Comparison of ENCODE assay signal across 22 cellular contexts in genomic region chr19:22832031-22832762, GRCh38. TPM values are rescaled to one million over a fixed set of nuclear protein-coding genes. Genes with fewer than 3 reads are reported as not detected.
DNase-seq lines count a peak whose midpoint lies in the region; ATAC-seq and TF ChIP-seq lines count a peak whose summit lies in the region.
"Had no signal": no experiment of that assay in that cellular context is flagged by ENCODE, and none has a peak within 500 bp of the region (broad histone marks: within the 10 kb centered on the region; RNA-seq: fewer than 3 reads in every experiment).

TSS of gene ZNF723 (plus strand) at chr19:22832291. CDS start at chr19:22832380, 89 bp downstream.

- TF ChIP-seq CTCF in GM23338 (conservative IDR thresholded peaks at IDR 0.05; ENCODE audit: low read depth in 2 of 2) (no peak), testis (IDR thresholded peaks at IDR 0.05) (no peak)

- 4 to 14% methylated on average over 18 to 31 of the region's 31 CpGs for WGBS in testis, 2 donors

- POLR2A ChIA-PET in activated CD4-positive, alpha-beta memory T cell treated with anti-CD3 and anti-CD28 coated beads for 36 hours (lab: Charles Lee), result no interaction called here
- POLR2A ChIA-PET in activated CD4-positive, alpha-beta memory T cell treated with anti-CD3 and anti-CD28 coated beads, Interleukin-2, amount 10 ng/mL, durations not matched to agents 7 days and 5 days (lab: Charles Lee), result no interaction called here

- H2AFZ ChIP-seq in GM23338, result no peak within 1 kb of the TSS

- H3K79me2 ChIP-seq in GM23338 (replicated peaks; ENCODE audit: insufficient read depth), result no peaks in the 10 kb centered on the region

- H3K4me3 Mint-ChIP-seq in activated CD4-positive, alpha-beta memory T cell treated with anti-CD3 and anti-CD28 coated beads for 36 hours, result no peak within 1 kb of the TSS
- no peak within 1 kb of the TSS for H3K4me3 Mint-ChIP-seq in activated CD4-positive, alpha-beta memory T cell treated with anti-CD3 and anti-CD28 coated beads, Interleukin-2, amount 10 ng/mL, durations not matched to agents 7 days and 5 days
- H3K4me3 Mint-ChIP-seq in GM23338, result no peak within 1 kb of the TSS
- H3K4me3 Mint-ChIP-seq in activated T-helper 17 cell treated with anti-CD3 and anti-CD28 coated beads, Interleukin-2, amount 50 U/mL, for 72 hours, result peak within 1 kb of the TSS; percentile 32
- H3K4me3 Mint-ChIP-seq: H9 had no signal

- no peaks in the 10 kb centered on the region for H3F3A ChIP-seq in GM23338 (replicated peaks; ENCODE audit: low read depth)

- no peak within 1 kb of the TSS for H3K4me3 ChIP-seq in GM23338
- H3K4me3 ChIP-seq in testis, result peak within 1 kb of the TSS; percentile 37 to 60
- H3K4me3 ChIP-seq: MG63 had no signal

- no peaks in the 10 kb centered on the region for H3K9me2 ChIP-seq in GM23338 (ENCODE audit: insufficient read depth)
- H3K9me2 ChIP-seq: SK-N-SH had no signal

- no peaks in the 10 kb centered on the region for H3K9me3 ChIP-seq in testis
- H3K9me3 ChIP-seq: MG63, SK-N-SH had no signal

- H3K4me2 ChIP-seq in GM23338, result no peak within 1 kb of the TSS
- H3K4me2 ChIP-seq: SK-N-SH had no signal

- intact Hi-C loops in activated CD4-positive, alpha-beta memory T cell treated with anti-CD3 and anti-CD28 coated beads for 36 hours (cut with micrococcal nuclease), result no loop called here
- intact Hi-C loops in testis (cut with DNase I; ENCODE audit: low total_unique reads), result no loop called here

- no peaks in the 10 kb centered on the region for H3K27me3 Mint-ChIP-seq in activated CD4-positive, alpha-beta memory T cell treated with anti-CD3 and anti-CD28 coated beads for 36 hours
- no peaks in the 10 kb centered on the region for H3K27me3 Mint-ChIP-seq in activated CD4-positive, alpha-beta memory T cell treated with anti-CD3 and anti-CD28 coated beads, Interleukin-2, amount 10 ng/mL, durations not matched to agents 7 days and 5 days
- no peaks in the 10 kb centered on the region for H3K27me3 Mint-ChIP-seq in GM23338 (ENCODE audit: insufficient read depth, low read depth, poor library complexity)
- no peaks in the 10 kb centered on the region for H3K27me3 Mint-ChIP-seq in activated T-helper 17 cell treated with anti-CD3 and anti-CD28 coated beads, Interleukin-2, amount 50 U/mL, for 72 hours

- TF ChIP-seq POLR2A in testis (IDR thresholded peaks at IDR 0.05), result no peak

- no peaks in the 10 kb centered on the region for H3K4me1 Mint-ChIP-seq in activated CD4-positive, alpha-beta memory T cell treated with anti-CD3 and anti-CD28 coated beads for 36 hours (ENCODE audit: low read depth)
- no peaks in the 10 kb centered on the region for H3K4me1 Mint-ChIP-seq in activated CD4-positive, alpha-beta memory T cell treated with anti-CD3 and anti-CD28 coated beads, Interleukin-2, amount 10 ng/mL, durations not matched to agents 7 days and 5 days
- no peaks in the 10 kb centered on the region for H3K4me1 Mint-ChIP-seq in GM23338
- no peaks in the 10 kb centered on the region for H3K4me1 Mint-ChIP-seq in activated T-helper 17 cell treated with anti-CD3 and anti-CD28 coated beads, Interleukin-2, amount 50 U/mL, for 72 hours
- H3K4me1 Mint-ChIP-seq: H9 had no signal

- peaks cover 6% of the 10 kb centered on the region; the same call in 1 of the 2 replicates for H3K36me3 ChIP-seq in GM23338 (ENCODE audit: insufficient read depth)
- no peaks in the 10 kb centered on the region for H3K36me3 ChIP-seq in testis (ENCODE audit: low read depth, missing control alignments)
- H3K36me3 ChIP-seq: MG63 had no signal

- H3K27ac ChIP-seq in GM23338 (ENCODE audit: low read depth) (no peak within 1 kb of the TSS), testis (no peak within 1 kb of the TSS)
- H3K27ac ChIP-seq: C4-2B had no signal

- H3K27ac Mint-ChIP-seq in activated CD4-positive, alpha-beta memory T cell treated with anti-CD3 and anti-CD28 coated beads for 36 hours, result no peak within 1 kb of the TSS
- H3K27ac Mint-ChIP-seq in activated CD4-positive, alpha-beta memory T cell treated with anti-CD3 and anti-CD28 coated beads, Interleukin-2, amount 10 ng/mL, durations not matched to agents 7 days and 5 days, result no peak within 1 kb of the TSS
- no peak within 1 kb of the TSS for H3K27ac Mint-ChIP-seq in GM23338
- no peak within 1 kb of the TSS for H3K27ac Mint-ChIP-seq in activated T-helper 17 cell treated with anti-CD3 and anti-CD28 coated beads, Interleukin-2, amount 50 U/mL, for 72 hours
- H3K27ac Mint-ChIP-seq: H9 had no signal

- H3K27me3 ChIP-seq in GM23338 (ENCODE audit: insufficient read depth), result no peaks in the 10 kb centered on the region
- no peaks in the 10 kb centered on the region for H3K27me3 ChIP-seq in testis
- H3K27me3 ChIP-seq: MG63 had no signal

- peak; percentile 9 for DNase-seq in activated CD4-positive, alpha-beta memory T cell treated with anti-CD3 and anti-CD28 coated beads for 36 hours
- DNase-seq in activated CD4-positive, alpha-beta memory T cell treated with anti-CD3 and anti-CD28 coated beads, Interleukin-2, amount 10 ng/mL, durations not matched to agents 7 days and 5 days, result no peak
- DNase-seq in GM23338 (ENCODE audit: low spot score) (peak; percentile 4), testis (peak; percentile 90)
- DNase-seq: COR-L47, H9, IMR-90, Karpas-422, MG63, NCI-H1092 treated with DMSO at 0.1 percent for 48 hours, NCI-H1930, NCI-H2171 treated with DMSO at 0.1 percent for 48 hours, NCI-H446 treated with DMSO at 0.1 percent for 48 hours, Right ventricle myocardium superior, SK-N-SH had no signal

- ATAC-seq in GM23338 (no peak), HG03378 (IDR thresholded peaks at IDR 0.05; ENCODE audit: unreplicated experiment) (no peak), HG02970 (IDR thresholded peaks at IDR 0.05; ENCODE audit: low FRiP score, unreplicated experiment) (no peak)
- peak; percentile 31 for ATAC-seq in activated T-helper 17 cell treated with anti-CD3 and anti-CD28 coated beads, Interleukin-2, amount 50 U/mL, for 72 hours (replicated peaks)
- ATAC-seq: Panc1 had no signal

- peaks cover 31% of the 10 kb centered on the region for H3K9me3 Mint-ChIP-seq in activated CD4-positive, alpha-beta memory T cell treated with anti-CD3 and anti-CD28 coated beads for 36 hours
- peaks cover 26% of the 10 kb centered on the region for H3K9me3 Mint-ChIP-seq in activated CD4-positive, alpha-beta memory T cell treated with anti-CD3 and anti-CD28 coated beads, Interleukin-2, amount 10 ng/mL, durations not matched to agents 7 days and 5 days
- peaks cover 94% of the 10 kb centered on the region for H3K9me3 Mint-ChIP-seq in GM23338
- H3K9me3 Mint-ChIP-seq in activated T-helper 17 cell treated with anti-CD3 and anti-CD28 coated beads, Interleukin-2, amount 50 U/mL, for 72 hours, result peaks cover 8% of the 10 kb centered on the region

- H3K36me3 Mint-ChIP-seq in activated CD4-positive, alpha-beta memory T cell treated with anti-CD3 and anti-CD28 coated beads for 36 hours, result peaks cover 4% of the 10 kb centered on the region
- no peaks in the 10 kb centered on the region for H3K36me3 Mint-ChIP-seq in activated CD4-positive, alpha-beta memory T cell treated with anti-CD3 and anti-CD28 coated beads, Interleukin-2, amount 10 ng/mL, durations not matched to agents 7 days and 5 days (ENCODE audit: low read depth)
- H3K36me3 Mint-ChIP-seq in GM23338 (ENCODE audit: low read depth), result peaks cover 20% of the 10 kb centered on the region
- H3K36me3 Mint-ChIP-seq in activated T-helper 17 cell treated with anti-CD3 and anti-CD28 coated beads, Interleukin-2, amount 50 U/mL, for 72 hours (ENCODE audit: low read depth), result no peaks in the 10 kb centered on the region

- CTCF ChIA-PET in activated CD4-positive, alpha-beta memory T cell treated with anti-CD3 and anti-CD28 coated beads for 36 hours (lab: Charles Lee), result no interaction called here
- CTCF ChIA-PET in activated CD4-positive, alpha-beta memory T cell treated with anti-CD3 and anti-CD28 coated beads, Interleukin-2, amount 10 ng/mL, durations not matched to agents 7 days and 5 days (lab: Charles Lee), result no interaction called here

- no peaks in the 10 kb centered on the region for H4K20me1 ChIP-seq in GM23338 (replicated peaks; ENCODE audit: insufficient read depth)

- H3K4me1 ChIP-seq in GM23338 (ENCODE audit: insufficient read depth), result no peaks in the 10 kb centered on the region
- H3K4me1 ChIP-seq in testis, result no peaks in the 10 kb centered on the region

TF ChIP-seq in GM23338, 12 proteins besides CTCF, POLR2A, EP300 and RAD21 (continues in another document):
- TF ChIP-seq JUNB (IDR thresholded peaks at IDR 0.05; ENCODE audit: unreplicated experiment) (no peak), POLR2AphosphoS5 (IDR thresholded peaks at IDR 0.05; ENCODE audit: low read depth) (no peak)

RNA-seq across cellular contexts. Expression of gene ZNF723, which starts in this region (rescaled TPM):
- under 1 TPM in 1 of 2 experiments, not detected in 1; 0.12 TPM for total RNA-seq in activated CD4-positive, alpha-beta memory T cell treated with anti-CD3 and anti-CD28 coated beads for 36 hours
- total RNA-seq in activated CD4-positive, alpha-beta memory T cell treated with anti-CD3 and anti-CD28 coated beads, Interleukin-2, amount 10 ng/mL, durations not matched to agents 7 days and 5 days, result not detected
- 0.59 TPM in 1 of 2 replicates, not detected in the other for total RNA-seq in GM23338 (2014; rRNA removed; shearing (Covaris generic))
- 0.29 TPM in 1 of 2 replicates, not detected in the other for polyA plus RNA-seq in GM23338 (2016; fragmentation: Nextera tagmentation; extraction: Ambion mirVana)
- under 1 TPM in 1 of 2 donors, not detected in 1; 0.24 TPM for total RNA-seq in activated T-helper 17 cell treated with anti-CD3 and anti-CD28 coated beads, Interleukin-2, amount 50 U/mL, for 72 hours
- 1 to 10 TPM; 5.5 to 9.3 TPM for total RNA-seq in testis
- 3.6 TPM for polyA plus RNA-seq in testis (ENCODE audit: insufficient read depth, low read depth, low replicate concordance)
- total RNA-seq: A673, H9, HT1080, IMR-90, Right ventricle myocardium superior had no signal
- polyA plus RNA-seq: IMR-90, SK-N-SH had no signal

Comparison
In these comparisons a context has a peak if more than half of its experiments do, and no peak if none do; other contexts are left out.
1. Peak in DNase-seq in activated CD4-positive, alpha-beta memory T cell treated with anti-CD3 and anti-CD28 coated beads for 36 hours; RNA of the gene not detected or under 1 TPM.
2. Peak in DNase-seq in GM23338; RNA of the gene not detected or under 1 TPM.
3. Peak in ATAC-seq in activated T-helper 17 cell treated with anti-CD3 and anti-CD28 coated beads, Interleukin-2, amount 50 U/mL, for 72 hours; RNA of the gene not detected or under 1 TPM.